2 cellular contexts compared by ENCODE assay signal in genomic region chr17:77821114-77821513, GRCh38.
TF ChIP-seq lines count a peak whose summit lies in the region.

No MANE protein-coding gene starts in this region.

TF ChIP-seq in HCT116, 20 proteins besides CTCF, POLR2A, EP300 and RAD21 (continued from another document):
- TF ChIP-seq ZBTB33 (IDR thresholded peaks at IDR 0.05; ENCODE audit: extremely low read depth, insufficient replicate concordance, low read length) (no peak), SP1 (IDR thresholded peaks at IDR 0.05; ENCODE audit: low read depth) (no peak), ZFX (IDR thresholded peaks at IDR 0.05) (no peak), POLR2AphosphoS5 (IDR thresholded peaks at IDR 0.05; ENCODE audit: low read depth, low read length) (no peak)

TF ChIP-seq in SK-N-SH, 30 proteins besides CTCF, POLR2A, EP300 and RAD21 (continued from another document):
- no peak for TF ChIP-seq GABPA (IDR thresholded peaks at IDR 0.05; ENCODE audit: low read depth)
